ENCODE assay signal across 18 cellular contexts in the genomic region with DNA sequence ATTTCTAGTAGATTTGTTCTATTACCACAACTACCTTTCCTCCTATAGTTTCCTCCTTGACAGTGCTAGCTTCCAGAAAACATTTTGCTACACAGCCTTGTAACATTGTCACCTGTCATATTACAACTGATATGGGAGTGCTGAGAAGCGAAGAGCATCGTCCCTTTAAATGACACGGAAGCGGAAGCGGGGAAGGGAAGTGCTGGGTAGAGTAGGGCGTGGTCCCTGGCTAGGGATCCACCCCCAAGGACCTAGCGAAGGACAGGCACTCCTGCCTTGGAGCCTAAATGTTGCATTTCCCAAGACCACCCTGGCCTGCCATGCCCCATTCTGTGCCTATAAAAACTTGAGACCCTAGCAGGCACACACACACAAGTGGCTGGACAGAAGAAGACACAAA.
"Had no signal": no experiment of that assay in that cellular context is flagged by ENCODE, and none has a peak within 500 bp of the region (broad histone marks: within the 10 kb centered on the region; RNA-seq: fewer than 3 reads in every experiment).

No MANE protein-coding gene starts in this region.

- H3K27ac ChIP-seq: esophagus squamous epithelium, right atrium auricular region, thyroid gland, uterus had no signal

- H3K4me3 ChIP-seq: esophagus squamous epithelium, right atrium auricular region, thyroid gland, uterus had no signal

- H3K27me3 ChIP-seq: esophagus squamous epithelium, right atrium auricular region, thyroid gland, uterus had no signal

- H3K4me1 ChIP-seq: right atrium auricular region, thyroid gland, uterus had no signal

- DNase-seq: dermis blood vessel endothelial cell; esophagus squamous epithelium; foreskin fibroblast; immature natural killer cell; kidney; left cardiac atrium; left ventricle myocardium superior; mesendoderm; naive thymus-derived CD4-positive, alpha-beta T cell; nephron progenitor cell; small intestine; stimulated activated CD4-positive, alpha-beta T cell treated with anti-CD3 and anti-CD28 coated beads, Interleukin-12 subunit alpha, Interleukin-12 subunit beta, amount 100 ng/mL, for 4 hours; stimulated activated CD4-positive, alpha-beta T cell treated with anti-CD3 and anti-CD28 coated beads, Interleukin-2, amount 100 ng/mL, for 48 hours; stimulated activated naive CD4-positive, alpha-beta T cell treated with Interleukin-2 at 50 U/mL for 16 hours; thyroid gland; uterus had no signal

- H3K36me3 ChIP-seq: esophagus squamous epithelium, right atrium auricular region, thyroid gland, uterus had no signal

- ATAC-seq: left cardiac atrium; left ventricle myocardium superior; naive thymus-derived CD4-positive, alpha-beta T cell had no signal

- H3K9me3 ChIP-seq: esophagus squamous epithelium, right atrium auricular region, thyroid gland, uterus had no signal

- FAIRE-seq: colon, kidney, small intestine had no signal
